25 cellular contexts compared by ENCODE assay signal in the genomic region with DNA sequence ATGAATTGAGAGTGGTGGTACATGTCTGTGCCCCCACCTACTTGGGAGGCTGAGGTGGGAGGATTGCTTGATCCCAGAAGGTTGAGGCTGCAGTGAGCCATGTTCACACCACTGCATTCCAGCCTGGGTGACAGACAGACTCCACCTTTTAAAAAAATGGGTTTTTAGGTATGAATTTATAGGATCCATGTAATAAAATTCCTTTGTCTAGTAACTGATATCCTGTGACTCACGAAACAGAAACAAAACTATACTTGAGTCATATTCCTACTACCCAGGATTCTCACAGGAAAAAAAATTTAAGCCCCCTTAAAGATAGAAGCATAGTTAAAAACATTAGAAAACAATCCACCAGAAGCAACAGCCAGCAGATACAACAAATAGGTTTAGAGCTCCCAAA. TPM values are rescaled to one million over a fixed set of nuclear protein-coding genes. Genes with fewer than 3 reads are reported as not detected.
A peak's percentile ranks its signal among the peaks of the same experiment; 100 is the strongest.
DNase-seq lines count a peak whose midpoint lies in the region; ATAC-seq, FAIRE-seq and TF ChIP-seq lines count a peak whose summit lies in the region.
"Had no signal": no experiment of that assay in that cellular context is flagged by ENCODE, and none has a peak within 500 bp of the region (broad histone marks: within the 10 kb centered on the region; RNA-seq: fewer than 3 reads in every experiment).

No MANE protein-coding gene starts in this region.

- ATAC-seq in GM21576 (IDR thresholded peaks at IDR 0.05; ENCODE audit: unreplicated experiment) = no peak
- ATAC-seq: upper lobe of right lung had no signal

- H3K4me3 ChIP-seq in AG09309 (ENCODE audit: control insufficient read depth, low read depth, low read length) = no peak overlapping the region
- H3K4me3 ChIP-seq in brain microvascular endothelial cell (ENCODE audit: low read depth, low read length) = no peak overlapping the region
- H3K4me3 ChIP-seq in CD8-positive, alpha-beta memory T cell (ENCODE audit: low read length) = no peak overlapping the region
- H3K4me3 ChIP-seq: prostate gland, stomach, upper lobe of right lung had no signal

- H3K4me1 ChIP-seq in CD8-positive, alpha-beta memory T cell (ENCODE audit: insufficient read depth, low read length) = no peaks in the 10 kb centered on the region
- H3K4me1 ChIP-seq: prostate gland, stomach, upper lobe of right lung had no signal

- no peaks in the 10 kb centered on the region for H3K9me3 ChIP-seq in CD8-positive, alpha-beta memory T cell (ENCODE audit: low read length)
- H3K9me3 ChIP-seq: prostate gland, stomach, upper lobe of right lung had no signal

- TF ChIP-seq CTCF in AG09309 (IDR thresholded peaks at IDR 0.05; ENCODE audit: control insufficient read depth, insufficient read depth, low read depth, low read length, missing control alignments) (no peak), brain microvascular endothelial cell (IDR thresholded peaks at IDR 0.05; ENCODE audit: low read depth, low read length, missing control alignments) (no peak)

- peak overlapping the region in 1 of 8 donors; percentile 17 for H3K27ac Mint-ChIP-seq in CD8-positive, alpha-beta memory T cell
- H3K27ac Mint-ChIP-seq: CD4-positive, alpha-beta T cell had no signal

- no peaks in the 10 kb centered on the region for H3K9me3 Mint-ChIP-seq in CD8-positive, alpha-beta memory T cell
- H3K9me3 Mint-ChIP-seq: CD4-positive, alpha-beta T cell; nephron progenitor cell had no signal

- FAIRE-seq in HTR-8/SVneo (lab: Jason Lieb, UNC) (no peak), RCC 7860 (lab: Jason Lieb, UNC) (no peak)
- FAIRE-seq: small intestine had no signal

- H3K4me1 Mint-ChIP-seq in CD8-positive, alpha-beta memory T cell = no peaks in the 10 kb centered on the region

- H3K27me3 Mint-ChIP-seq in CD8-positive, alpha-beta memory T cell = peaks cover 0 to 3% of the 10 kb centered on the region in 2 donors
- H3K27me3 Mint-ChIP-seq: CD4-positive, alpha-beta T cell had no signal

- H3K36me3 ChIP-seq in brain microvascular endothelial cell (replicated peaks) = no peaks in the 10 kb centered on the region
- no peaks in the 10 kb centered on the region for H3K36me3 ChIP-seq in CD8-positive, alpha-beta memory T cell (ENCODE audit: insufficient read depth, low read length)
- H3K36me3 ChIP-seq: prostate gland, stomach, upper lobe of right lung had no signal

- H3K4me3 Mint-ChIP-seq in CD8-positive, alpha-beta memory T cell = no peak overlapping the region
- H3K4me3 Mint-ChIP-seq: CD4-positive, alpha-beta T cell; nephron progenitor cell had no signal

- in situ Hi-C loops in brain microvascular endothelial cell (cut with HindIII; ENCODE audit: low pct_ligation_motif_present, low sequenced_read_pairs) = no loop called here

- no peaks in the 10 kb centered on the region for H3K27me3 ChIP-seq in brain microvascular endothelial cell (replicated peaks)
- H3K27me3 ChIP-seq in CD8-positive, alpha-beta memory T cell (ENCODE audit: insufficient read depth, low read length, poor library complexity, severe bottlenecking) = no peaks in the 10 kb centered on the region
- H3K27me3 ChIP-seq: stomach, upper lobe of right lung had no signal

- peak overlapping the region; percentile 72 for H3K27ac ChIP-seq in brain microvascular endothelial cell
- no peak overlapping the region for H3K27ac ChIP-seq in CD8-positive, alpha-beta memory T cell (ENCODE audit: low read depth, low read length)
- H3K27ac ChIP-seq: prostate gland, stomach, upper lobe of right lung, VCaP had no signal

- CTCF ChIA-PET in CD8-positive, alpha-beta memory T cell (lab: Charles Lee) = no interaction called here

- H3K36me3 Mint-ChIP-seq in CD8-positive, alpha-beta memory T cell = no peaks in the 10 kb centered on the region

- POLR2A ChIA-PET in CD8-positive, alpha-beta memory T cell (lab: Charles Lee) = no interaction called here

- DNase-seq in AG09309 (ENCODE audit: low read depth) (peak; percentile 16), HTR-8/SVneo (ENCODE audit: insufficient read length, low spot score) (peak; percentile 53), brain microvascular endothelial cell (peak; percentile 49), iris pigment epithelial cell (ENCODE audit: low read depth) (peak; percentile 51), RCC 7860 (ENCODE audit: low spot score) (no peak), SIG-M5 treated with dmso at 0.1 percent for 504 hours (lab: John Stamatoyannopoulos, UW; ENCODE audit: unreplicated experiment) (no peak)
- DNase-seq in CD8-positive, alpha-beta memory T cell = no peak
- DNase-seq: ACHN; activated CD4-positive, alpha-beta T cell treated with anti-CD3 and anti-CD28 coated beads, Interleukin-2, amount 50 U/mL, for 48 hours; activated naive CD4-positive, alpha-beta T cell treated with Interleukin-2 at 50 U/mL for 16 hours; CD4-positive, alpha-beta T cell; cerebellar nuclear complex; DMS53; foreskin melanocyte; NCI-H510A treated with DMSO at 0.1 percent for 48 hours; nephron progenitor cell; Right ventricle myocardium superior; small intestine; stimulated activated CD4-positive, alpha-beta T cell treated with anti-CD3 and anti-CD28 coated beads, Interleukin-4, amount 100 ng/mL, for 1 hour; stomach; T-helper 1 cell; upper lobe of right lung had no signal

RNA-seq across cellular contexts. Expression of gene CRTC3, which starts 10.0 kb away (rescaled TPM):
- 10 to 100 TPM; 25.5 to 26.7 TPM for total RNA-seq in CD8-positive, alpha-beta memory T cell
- polyA plus RNA-seq in CD8-positive, alpha-beta memory T cell = 34.2 TPM

Comparison
In these comparisons a context has a peak if more than half of its experiments do, and no peak if none do; other contexts are left out.
1. DNase-seq: peak in AG09309 (single experiment), HTR-8/SVneo (single experiment), brain microvascular endothelial cell (single experiment) and iris pigment epithelial cell (single experiment); none in CD8-positive, alpha-beta memory T cell (0 of 5), RCC 7860 (single experiment) and SIG-M5 treated with dmso at 0.1 percent for 504 hours (single experiment).